ENCODE assay signal across 13 cellular contexts in the genomic region with DNA sequence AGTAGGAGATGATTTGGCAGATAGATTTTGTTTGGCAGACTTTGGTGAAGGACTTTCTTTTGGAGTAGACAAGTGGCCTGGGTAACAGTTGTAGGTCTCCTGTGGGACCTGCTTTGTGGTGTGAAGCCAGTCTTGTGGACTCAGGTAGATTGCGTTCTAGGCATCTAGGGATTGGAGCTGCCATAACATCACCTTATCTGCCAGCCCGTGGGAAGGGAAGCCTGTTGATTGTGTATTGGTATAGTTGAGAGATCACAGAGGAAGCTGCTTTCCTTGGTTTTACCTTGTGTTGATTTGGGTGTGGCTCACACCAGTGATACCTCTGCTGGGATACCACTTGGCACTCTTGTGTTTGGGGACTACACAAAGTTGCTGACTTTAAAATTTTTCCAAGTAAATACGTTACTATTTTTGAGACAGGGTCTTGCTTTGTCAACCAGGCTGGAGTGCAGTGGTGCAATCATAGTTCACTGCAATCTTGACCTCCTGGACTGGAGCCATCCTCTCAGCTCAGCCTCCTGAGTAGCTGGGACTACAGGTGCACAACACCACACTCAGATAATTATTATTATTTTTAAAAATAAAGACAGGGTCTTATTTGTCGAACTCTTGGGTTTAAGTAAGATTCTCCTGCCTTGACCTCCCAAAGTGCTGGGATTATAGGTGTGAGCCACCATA. TPM values are rescaled to one million over a fixed set of nuclear protein-coding genes. Genes with fewer than 3 reads are reported as not detected.
DNase-seq lines count a peak whose midpoint lies in the region; ATAC-seq and TF ChIP-seq lines count a peak whose summit lies in the region.
"Had no signal": no experiment of that assay in that cellular context is flagged by ENCODE, and none has a peak within 500 bp of the region (broad histone marks: within the 10 kb centered on the region; RNA-seq: fewer than 3 reads in every experiment).

No MANE protein-coding gene starts in this region.

- peaks cover 99% of the 10 kb centered on the region for H3K79me2 ChIP-seq in MM.1S (ENCODE audit: low read length)

- H3K9ac ChIP-seq in endodermal cell (ENCODE audit: extremely low read depth, low read length, poor library complexity, severe bottlenecking) = peak overlapping the region; percentile 62
- H3K9ac ChIP-seq in MM.1S (ENCODE audit: low read length) = no peak overlapping the region

- no peak overlapping the region for H3K4me2 ChIP-seq in MM.1S (ENCODE audit: low read depth, low read length)

- H3K4me3 ChIP-seq in CD4-positive, CD25-positive, alpha-beta regulatory T cell (ENCODE audit: low read depth, low read length) = peak overlapping the region; percentile 47
- H3K4me3 ChIP-seq in endodermal cell (ENCODE audit: low read length) (peak overlapping the region; percentile 70), MM.1S (ENCODE audit: low read length) (no peak overlapping the region)

- no peaks in the 10 kb centered on the region for H3F3A ChIP-seq in MM.1S (ENCODE audit: insufficient read depth, low read length)

- H3K27me3 ChIP-seq in CD4-positive, CD25-positive, alpha-beta regulatory T cell (ENCODE audit: control insufficient read depth, insufficient read depth, low read length) = no peaks in the 10 kb centered on the region
- H3K27me3 ChIP-seq in endodermal cell (ENCODE audit: control insufficient read depth, insufficient read depth, low read length, poor library complexity, severe bottlenecking) = no peaks in the 10 kb centered on the region
- H3K27me3 ChIP-seq in MM.1S (replicated peaks; ENCODE audit: insufficient read depth, low read length) = no peaks in the 10 kb centered on the region

- peaks cover 33% of the 10 kb centered on the region for H3K36me3 Mint-ChIP-seq in CD4-positive, CD25-positive, alpha-beta regulatory T cell
- H3K36me3 Mint-ChIP-seq in IgD-negative memory B cell (peaks cover 3% of the 10 kb centered on the region), endodermal cell (ENCODE audit: low read depth) (peaks cover 59% of the 10 kb centered on the region), osteocyte (ENCODE audit: unreplicated experiment) (peaks cover 24% of the 10 kb centered on the region)

- H2AFZ ChIP-seq in MM.1S (ENCODE audit: low read length) = no peak overlapping the region

- no peaks in the 10 kb centered on the region for H3K9me3 Mint-ChIP-seq in CD4-positive, CD25-positive, alpha-beta regulatory T cell
- H3K9me3 Mint-ChIP-seq in IgD-negative memory B cell = no peaks in the 10 kb centered on the region
- H3K9me3 Mint-ChIP-seq in endodermal cell = no peaks in the 10 kb centered on the region
- no peaks in the 10 kb centered on the region for H3K9me3 Mint-ChIP-seq in osteocyte (ENCODE audit: unreplicated experiment)
- H3K9me3 Mint-ChIP-seq: activated T-helper 2 cell treated with anti-CD3 and anti-CD28 coated beads, Interferon-gamma antibody, Interleukin-2, Interleukin-4, amounts not matched to agents 10 μg/mL and 5 μg/mL and 100 μg/mL, durations not matched to agents 14 hours and 24 hours and 36 hours; mesothelial cell of epicardium had no signal

- peaks cover 30 to 94% (median 73%) of the 10 kb centered on the region in 4 donors for H3K4me1 Mint-ChIP-seq in CD4-positive, CD25-positive, alpha-beta regulatory T cell
- H3K4me1 Mint-ChIP-seq in IgD-negative memory B cell (peaks cover 52 to 70% (median 66%) of the 10 kb centered on the region in 3 donors), endodermal cell (peaks cover 77% of the 10 kb centered on the region), osteocyte (ENCODE audit: unreplicated experiment) (peaks cover 67% of the 10 kb centered on the region)

- peaks cover 51% of the 10 kb centered on the region for H3K36me3 ChIP-seq in CD4-positive, CD25-positive, alpha-beta regulatory T cell (ENCODE audit: control insufficient read depth, insufficient read depth, low read length)
- peaks cover 51% of the 10 kb centered on the region for H3K36me3 ChIP-seq in endodermal cell (ENCODE audit: control insufficient read depth, insufficient read depth, low read length)
- H3K36me3 ChIP-seq in MM.1S (replicated peaks; ENCODE audit: insufficient read depth, low read length) = peaks cover 12% of the 10 kb centered on the region; the same call in 1 of the 2 replicates

- peak overlapping the region; percentile 48 to 68 (median 61) for H3K4me3 Mint-ChIP-seq in CD4-positive, CD25-positive, alpha-beta regulatory T cell
- H3K4me3 Mint-ChIP-seq in IgD-negative memory B cell (peak overlapping the region in 2 of 4 donors; percentile 50 to 75), endodermal cell (peak overlapping the region; percentile 42), osteocyte (ENCODE audit: unreplicated experiment) (no peak overlapping the region)
- H3K4me3 Mint-ChIP-seq: mesothelial cell of epicardium had no signal

- no peaks in the 10 kb centered on the region for H3K9me2 ChIP-seq in MM.1S (replicated peaks; ENCODE audit: insufficient read depth, low read length)

- H4K20me1 ChIP-seq in MM.1S (ENCODE audit: insufficient read depth, low read length) = peaks cover 90% of the 10 kb centered on the region

- peak overlapping the region in 2 of 3 donors; percentile 33 to 65 for H3K27ac Mint-ChIP-seq in CD4-positive, CD25-positive, alpha-beta regulatory T cell
- H3K27ac Mint-ChIP-seq in IgD-negative memory B cell (peak overlapping the region in 2 of 3 donors; percentile 39 to 56), endodermal cell (peak overlapping the region; percentile 94), osteocyte (ENCODE audit: unreplicated experiment) (peak overlapping the region; percentile 41)
- H3K27ac Mint-ChIP-seq: activated T-helper 2 cell treated with anti-CD3 and anti-CD28 coated beads, Interferon-gamma antibody, Interleukin-2, Interleukin-4, amounts not matched to agents 10 μg/mL and 5 μg/mL and 100 μg/mL, durations not matched to agents 14 hours and 24 hours and 36 hours had no signal

- TF ChIP-seq CTCF in endodermal cell (conservative IDR thresholded peaks at IDR 0.05) (no peak), osteocyte (IDR thresholded peaks at IDR 0.05) (no peak), MM.1S (IDR thresholded peaks at IDR 0.05; ENCODE audit: low read length) (no peak)

- H3K4me1 ChIP-seq in CD4-positive, CD25-positive, alpha-beta regulatory T cell (ENCODE audit: control insufficient read depth, insufficient read depth, low read length, poor library complexity, severe bottlenecking) = peaks cover 81% of the 10 kb centered on the region
- H3K4me1 ChIP-seq in endodermal cell (ENCODE audit: control insufficient read depth, insufficient read depth, low read length) (peaks cover 21% of the 10 kb centered on the region), MM.1S (ENCODE audit: low read length) (0 out of 2 replicates have a peak, but pooled peaks cover 3% of the 10 kb centered on the region)

- H3K27me3 Mint-ChIP-seq in CD4-positive, CD25-positive, alpha-beta regulatory T cell = no peaks in the 10 kb centered on the region
- H3K27me3 Mint-ChIP-seq in IgD-negative memory B cell (no peaks in the 10 kb centered on the region), endodermal cell (ENCODE audit: insufficient read depth) (no peaks in the 10 kb centered on the region), osteocyte (ENCODE audit: unreplicated experiment) (no peaks in the 10 kb centered on the region)

- 60 to 95% methylated on average over 4 of the region's 4 CpGs for WGBS in endodermal cell (ENCODE audit: insufficient coverage in 1 of 2, insufficient read length in 1 of 2), 2 experiments

- ATAC-seq in CD4-positive, CD25-positive, alpha-beta regulatory T cell (ENCODE audit: low read depth in 2 of 2) = no peak

- H3K9me3 ChIP-seq in CD4-positive, CD25-positive, alpha-beta regulatory T cell (ENCODE audit: control insufficient read depth in 2 of 2, low read length in 2 of 2) = no peaks in the 10 kb centered on the region
- no peaks in the 10 kb centered on the region for H3K9me3 ChIP-seq in endodermal cell (ENCODE audit: control insufficient read depth, low read length)
- H3K9me3 ChIP-seq in MM.1S (replicated peaks; ENCODE audit: insufficient read depth, low read length) = no peaks in the 10 kb centered on the region

- H3K27ac ChIP-seq in CD4-positive, CD25-positive, alpha-beta regulatory T cell (ENCODE audit: insufficient read depth, low read length, poor library complexity, severe bottlenecking) = peak overlapping the region; percentile 43
- H3K27ac ChIP-seq in endodermal cell (ENCODE audit: low read depth, low read length) = no peak overlapping the region
- no peak overlapping the region for H3K27ac ChIP-seq in MM.1S (ENCODE audit: low read length)

- no peak for DNase-seq in CD4-positive, CD25-positive, alpha-beta regulatory T cell
- DNase-seq in endodermal cell = peak; percentile 77
- DNase-seq in osteocyte (ENCODE audit: extremely low spot score, unreplicated experiment) = no peak
- DNase-seq in effector CD8-positive, alpha-beta T cell (lab: John Stamatoyannopoulos, UW) = no peak
- no peak for DNase-seq in MM.1S
- DNase-seq in EL = no peak
- DNase-seq: erythroblast; stimulated activated naive CD4-positive, alpha-beta T cell treated with Interleukin-2 at 50 U/mL for 16 hours had no signal

RNA-seq across cellular contexts. Expression of a gene that starts 7.8 kb away (rescaled TPM):
- total RNA-seq in CD4-positive, CD25-positive, alpha-beta regulatory T cell = 263 TPM
- 100 to 1,000 TPM; 161 to 221 (median 184) TPM for polyA plus RNA-seq in CD4-positive, CD25-positive, alpha-beta regulatory T cell
- 210 TPM for polyA plus RNA-seq in IgD-negative memory B cell
- total RNA-seq in endodermal cell = 100 to 1,000 TPM; 271 to 370 TPM
- polyA plus RNA-seq in endodermal cell (2013, experiment 1 of 2) = 198 TPM
- polyA plus RNA-seq in endodermal cell (2013, experiment 2 of 2) = 223 TPM
- total RNA-seq in osteocyte = 154 and 156 TPM in 2 replicates

RNA-seq across cellular contexts. Expression of a gene that starts 39.5 kb away (rescaled TPM):
- total RNA-seq in CD4-positive, CD25-positive, alpha-beta regulatory T cell = 42.2 TPM
- polyA plus RNA-seq in CD4-positive, CD25-positive, alpha-beta regulatory T cell = 10 to 100 TPM; 34.3 to 58.4 (median 52.9) TPM
- polyA plus RNA-seq in IgD-negative memory B cell = 35.9 TPM
- total RNA-seq in endodermal cell = 10 to 100 TPM; 31.8 to 35.9 TPM
- 21.8 TPM for polyA plus RNA-seq in endodermal cell (2013, experiment 1 of 2)
- polyA plus RNA-seq in endodermal cell (2013, experiment 2 of 2) = 20.4 TPM
- 45.0 and 50.6 TPM in 2 replicates for total RNA-seq in osteocyte

RNA-seq across cellular contexts. Expression of a gene that starts 49.9 kb away (rescaled TPM):
- total RNA-seq in CD4-positive, CD25-positive, alpha-beta regulatory T cell = 3.7 TPM
- under 1 TPM in 2 of 4 donors, not detected in 2; 0.06 to 0.21 TPM for polyA plus RNA-seq in CD4-positive, CD25-positive, alpha-beta regulatory T cell
- not detected for polyA plus RNA-seq in IgD-negative memory B cell
- total RNA-seq in endodermal cell = 1 to 10 TPM in 1 of 2 donors, under 1 TPM in 1; 0.40 to 1.9 TPM
- polyA plus RNA-seq in endodermal cell (2013, experiment 1 of 2) = 1.00 TPM
- polyA plus RNA-seq in endodermal cell (2013, experiment 2 of 2) = 0.58 TPM
- total RNA-seq in osteocyte = 0.24 and 0.42 TPM in 2 replicates
- total RNA-seq: bronchial epithelial cell, pulmonary artery endothelial cell had no signal

Comparison
In these comparisons a context has a peak if more than half of its experiments do, and no peak if none do; other contexts are left out.
1. H3K27ac Mint-ChIP-seq: peak in every context shown above with its lines; median percentile 94 in endodermal cell; 49 in CD4-positive, CD25-positive, alpha-beta regulatory T cell; 48 in IgD-negative memory B cell; 41 in osteocyte.